Comparison of ENCODE assay signal across 22 cellular contexts in the genomic region with DNA sequence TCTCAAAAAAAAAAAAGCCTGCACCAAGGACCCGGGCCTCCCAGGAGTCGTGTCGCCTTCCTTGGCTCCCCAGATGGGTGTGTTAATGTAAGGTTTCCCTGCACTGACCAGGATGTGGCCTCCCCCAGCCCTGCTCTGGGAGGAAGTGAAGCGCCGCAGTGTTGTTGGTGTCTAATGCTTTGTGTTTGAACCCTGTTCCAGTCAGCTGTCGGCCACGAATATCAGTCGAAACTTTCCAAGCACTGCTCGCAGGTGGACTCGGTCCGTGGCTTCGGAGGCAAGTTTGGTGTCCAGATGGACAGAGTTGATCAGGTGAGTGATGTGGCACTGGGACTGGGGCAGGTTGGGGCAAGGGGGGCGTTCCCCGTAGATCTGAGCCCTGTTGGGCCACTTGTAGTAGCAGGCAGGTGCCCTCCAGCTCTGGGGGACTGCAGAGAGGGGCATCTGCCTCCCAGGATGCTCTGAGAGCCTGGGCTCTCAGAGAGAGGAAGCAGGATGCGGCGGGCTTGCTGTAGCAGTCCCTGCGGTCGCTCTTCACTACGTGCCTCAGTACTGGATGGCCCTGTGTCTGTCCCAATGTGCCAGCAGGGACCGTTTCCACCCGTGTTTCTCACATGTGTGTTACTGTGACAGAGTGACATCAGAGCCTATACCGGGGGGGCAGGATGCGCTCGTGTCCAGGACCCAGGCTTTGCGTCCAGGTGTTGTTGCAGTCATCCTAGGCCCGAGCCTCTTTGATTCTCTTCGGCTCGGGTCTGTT. TPM values are rescaled to one million over a fixed set of nuclear protein-coding genes. Genes with fewer than 3 reads are reported as not detected.
DNase-seq lines count a peak whose midpoint lies in the region; ATAC-seq, FAIRE-seq and TF ChIP-seq lines count a peak whose summit lies in the region.
"Had no signal": no experiment of that assay in that cellular context is flagged by ENCODE, and none has a peak within 500 bp of the region (broad histone marks: within the 10 kb centered on the region; RNA-seq: fewer than 3 reads in every experiment).

No MANE protein-coding gene starts in this region.

- no peak for TF ChIP-seq EP300 in HepG2 (IDR thresholded peaks at IDR 0.05; ENCODE audit: low read depth in 2 of 2, low read length in 2 of 2)
- no peak for TF ChIP-seq EP300 in HepG2 (CRISPR knock-in tag; IDR thresholded peaks at IDR 0.05; ENCODE audit: borderline replicate concordance)

- H3K27ac Mint-ChIP-seq in brain, result peak overlapping the region in 3 of 5 experiments; percentile 37 to 84 (median 43)
- H3K27ac Mint-ChIP-seq: B cell; CD4-positive, CD25-positive, alpha-beta regulatory T cell had no signal

- no peak overlapping the region for H3K4me2 ChIP-seq in HepG2 (ENCODE audit: low read depth, low read length)
- no peak overlapping the region for H3K4me2 ChIP-seq in Karpas-422 (ENCODE audit: low read depth, low read length, poor library complexity, severe bottlenecking)

- CTCF ChIA-PET in HepG2 (lab: Yijun Ruan, JAX; ENCODE audit: low intra/inter-chr PET ratio, low total read pairs), result no interaction called here

- no peak overlapping the region for H3K4me3 ChIP-seq in HepG2 (replicated peaks in 1 of 3; ENCODE audit: insufficient read depth in 1 of 3, low read depth in 2 of 3, low read length in 3 of 3)
- no peak overlapping the region for H3K4me3 ChIP-seq in right lobe of liver
- no peak overlapping the region for H3K4me3 ChIP-seq in Karpas-422 (ENCODE audit: low read length)

- H3K4me1 ChIP-seq in HepG2 (ENCODE audit: insufficient read depth, low read length) (no peaks in the 10 kb centered on the region), right lobe of liver (no peaks in the 10 kb centered on the region), Karpas-422 (ENCODE audit: low read length) (no peaks in the 10 kb centered on the region)

- ATAC-seq in HepG2 (no peak), right lobe of liver (no peak), HG03097 (IDR thresholded peaks at IDR 0.05; ENCODE audit: low FRiP score, unreplicated experiment) (no peak)

- H4K20me1 ChIP-seq in HepG2 (ENCODE audit: insufficient read depth, low read length), result peaks cover 4% of the 10 kb centered on the region; the same call in 1 of the 2 replicates
- peaks cover 18% of the 10 kb centered on the region; the same call in 1 of the 2 replicates for H4K20me1 ChIP-seq in Karpas-422 (ENCODE audit: insufficient read depth, low read depth, low read length)

- POLR2A ChIA-PET in HepG2 (lab: Yijun Ruan, JAX), result no interaction called here

- H3K27ac ChIP-seq in HepG2 (ENCODE audit: extremely low read length, insufficient read depth, low read length) (no peak overlapping the region), right lobe of liver (no peak overlapping the region), layer of hippocampus (ENCODE audit: low read depth, low read length) (peak overlapping the region; percentile 55), Karpas-422 (ENCODE audit: low read length) (no peak overlapping the region)

- no peak overlapping the region for H3K9ac ChIP-seq in HepG2 (ENCODE audit: insufficient read depth, low read depth, low read length)
- no peak overlapping the region for H3K9ac ChIP-seq in Karpas-422 (ENCODE audit: low read length)

- WGBS in HepG2 (ENCODE audit: low lambda C conversion rate), result 97% methylated on average over 12 of the region's 28 CpGs
- 92% methylated on average over 6 of the region's 28 CpGs for WGBS in right lobe of liver (ENCODE audit: insufficient coverage, low coverage, low lambda C conversion rate, missing lambda C conversion rate)

- peaks cover 50 to 85% of the 10 kb centered on the region in 2 experiments for H3K36me3 ChIP-seq in HepG2 (replicated peaks in 1 of 2; ENCODE audit: control insufficient read depth in 1 of 2, insufficient read depth in 2 of 2, low read length in 2 of 2)
- peaks cover 0 to 90% (median 22%) of the 10 kb centered on the region in 4 donors for H3K36me3 ChIP-seq in right lobe of liver
- peaks cover 24% of the 10 kb centered on the region for H3K36me3 ChIP-seq in Karpas-422 (ENCODE audit: insufficient read depth, low read length)

- H3K79me2 ChIP-seq in HepG2 (ENCODE audit: insufficient read depth, low read length) (no peaks in the 10 kb centered on the region), Karpas-422 (ENCODE audit: low read length) (0 out of 2 replicates have a peak, but pooled peaks cover 2% of the 10 kb centered on the region)

- TF ChIP-seq CTCF in HepG2 (CRISPR knock-in tag; IDR thresholded peaks at IDR 0.05) (no peak), right lobe of liver (IDR thresholded peaks at IDR 0.05) (no peak), brain (conservative IDR thresholded peaks at IDR 0.05) (no peak)

- intact Hi-C loops in HepG2 (cut with micrococcal nuclease; ENCODE audit: unreplicated experiment) (no loop called here), right lobe of liver (cut with DNase I) (no loop called here)

- H3K9me3 ChIP-seq in HepG2 (ENCODE audit: low read length) (no peaks in the 10 kb centered on the region), right lobe of liver (no peaks in the 10 kb centered on the region), Karpas-422 (ENCODE audit: low read length) (no peaks in the 10 kb centered on the region)

- no peak overlapping the region for H2AFZ ChIP-seq in HepG2 (ENCODE audit: low read length)
- H2AFZ ChIP-seq in Karpas-422 (ENCODE audit: low read length), result no peak overlapping the region

- no peaks in the 10 kb centered on the region for H3K9me3 Mint-ChIP-seq in brain
- H3K9me3 Mint-ChIP-seq: CD4-positive, CD25-positive, alpha-beta regulatory T cell had no signal

- TF ChIP-seq POLR2A in HepG2 (IDR thresholded peaks at IDR 0.05; ENCODE audit: insufficient read depth in 1 of 2, low read depth in 2 of 2, low read length in 2 of 2) (no peak), right lobe of liver (IDR thresholded peaks at IDR 0.05) (no peak)

- DNase-seq in HepG2 (ENCODE audit: low spot score), result no peak
- DNase-seq in right lobe of liver, result no peak
- no peak for DNase-seq in nucleus accumbens (lab: John Stamatoyannopoulos, UW)
- DNase-seq in Karpas-422, result no peak
- DNase-seq in NCI-H226, result no peak
- DNase-seq: 8988T; CD4-positive, CD25-positive, alpha-beta regulatory T cell; COR-L47; DMS 273 treated with DMSO at 0.1 percent for 48 hours; DND-41; NCI-H1048; NCI-H1436 treated with DMSO at 0.1 percent for 48 hours; NCI-H2029; NCI-H2171; NCI-H446; NK-92 treated with Interleukin-12 subunit alpha and Interleukin-12 subunit beta, amount 100 ng/mL, for 24 hours; Right ventricle myocardium superior had no signal

- no peaks in the 10 kb centered on the region for H3K4me1 Mint-ChIP-seq in brain
- H3K4me1 Mint-ChIP-seq: B cell; CD4-positive, CD25-positive, alpha-beta regulatory T cell had no signal

- BruUV-seq in HepG2 (replicated peaks; lab: Mats Ljungman, UMichigan), result no TSS peak

- H3K27me3 Mint-ChIP-seq in brain, result peaks cover 2% of the 10 kb centered on the region
- H3K27me3 Mint-ChIP-seq: CD4-positive, CD25-positive, alpha-beta regulatory T cell had no signal

- peaks cover 75% of the 10 kb centered on the region for H3K36me3 Mint-ChIP-seq in brain
- H3K36me3 Mint-ChIP-seq: CD4-positive, CD25-positive, alpha-beta regulatory T cell had no signal

- no peak overlapping the region for H3K4me3 Mint-ChIP-seq in brain
- H3K4me3 Mint-ChIP-seq: B cell; CD4-positive, CD25-positive, alpha-beta regulatory T cell had no signal

- in situ Hi-C loops in HepG2 (cut with HindIII; ENCODE audit: extremely low pct_ligation_motif_present, low pct_unique_long_range_greater_than_20kb), result no loop called here

- TF ChIP-seq RAD21 in HepG2 (CRISPR knock-in tag; IDR thresholded peaks at IDR 0.05), result no peak

- H3K9me2 ChIP-seq in Karpas-422 (replicated peaks; ENCODE audit: insufficient read depth, low read length), result no peaks in the 10 kb centered on the region

- FAIRE-seq in HepG2 (lab: Jason Lieb, UNC), result no peak
- FAIRE-seq: RCC 7860 had no signal

- no peaks in the 10 kb centered on the region for H3K27me3 ChIP-seq in HepG2 (ENCODE audit: control insufficient read depth in 1 of 2, insufficient read depth in 2 of 2, low read length in 2 of 2)
- no peaks in the 10 kb centered on the region for H3K27me3 ChIP-seq in right lobe of liver
- no peaks in the 10 kb centered on the region for H3K27me3 ChIP-seq in layer of hippocampus (ENCODE audit: control insufficient read depth, insufficient read depth, low read length)
- no peaks in the 10 kb centered on the region for H3K27me3 ChIP-seq in Karpas-422 (ENCODE audit: low read length)

TF ChIP-seq in HepG2, 621 proteins besides CTCF, POLR2A, EP300 and RAD21 (continues in another document):
- TF ChIP-seq ZNF577 (CRISPR knock-in tag; IDR thresholded peaks at IDR 0.05; ENCODE audit: borderline replicate concordance, low read depth), result no peak
- peak; percentile 27 for TF ChIP-seq AGO2 (optimal IDR thresholded peaks at IDR 0.05; ENCODE audit: low read depth, low read length)
- no peak for TF ChIP-seq KLF15 (CRISPR knock-in tag; IDR thresholded peaks at IDR 0.05; ENCODE audit: borderline replicate concordance)
- TF ChIP-seq ZNF510 (CRISPR knock-in tag; IDR thresholded peaks at IDR 0.05; ENCODE audit: low read depth), result no peak

RNA-seq across cellular contexts. Expression of a gene that starts 16.2 kb away (rescaled TPM):
- 83.4 and 114 TPM in 2 replicates for total RNA-seq in HepG2 (2016; rRNA removed; fragmentation: Illumina TruSeq; extraction: Trizol)
- total RNA-seq in HepG2 (2016; cell fraction: cytosol; rRNA removed; fragmentation: Illumina TruSeq; extraction: Trizol; ENCODE audit: low read depth), result 24.8 and 25.9 TPM in 2 replicates
- 73.1 and 116 TPM in 2 replicates for total RNA-seq in HepG2 (2016; cell fraction: insoluble cytoplasmic fraction; rRNA removed; fragmentation: Illumina TruSeq; extraction: Trizol)
- 32.0 and 33.7 TPM in 2 replicates for total RNA-seq in HepG2 (2016; cell fraction: membrane; rRNA removed; fragmentation: Illumina TruSeq; extraction: Trizol)
- total RNA-seq in HepG2 (2016; cell fraction: nucleus; rRNA removed; fragmentation: Illumina TruSeq; extraction: Trizol), result 137 and 150 TPM in 2 replicates
- polyA plus RNA-seq in HepG2 (2011; rRNA removed), result 84.4 and 113 TPM in 2 replicates
- polyA plus RNA-seq in HepG2 (2011; cell fraction: cytosol; rRNA removed), result 33.9 and 36.5 TPM in 2 replicates
- polyA plus RNA-seq in HepG2 (2011; cell fraction: nucleus; rRNA removed), result 750 and 779 TPM in 2 replicates
- 108 and 143 TPM in 2 replicates for polyA plus RNA-seq in HepG2 (2012)
- 12.3 and 19.6 TPM in 2 replicates for polyA plus RNA-seq in HepG2 (2016; cell fraction: cytosol; fragmentation: Illumina TruSeq; extraction: Trizol; ENCODE audit: low read depth)
- polyA plus RNA-seq in HepG2 (2016; cell fraction: insoluble cytoplasmic fraction; fragmentation: Illumina TruSeq; extraction: Trizol; ENCODE audit: low read depth), result 66.5 and 76.4 TPM in 2 replicates
- polyA plus RNA-seq in HepG2 (2016; cell fraction: membrane; fragmentation: Illumina TruSeq; extraction: Trizol; ENCODE audit: low read depth), result 13.0 and 13.5 TPM in 2 replicates
- polyA plus RNA-seq in HepG2 (2016; cell fraction: nucleus; fragmentation: Illumina TruSeq; extraction: Trizol; ENCODE audit: insufficient read depth, low read depth), result 282 and 310 TPM in 2 replicates
- polyA minus RNA-seq in HepG2 (2011; rRNA and poly(A)+ RNA removed; ENCODE audit: low replicate concordance), result 87.3 and 152 TPM in 2 replicates
- 29.2 and 32.4 TPM in 2 replicates for polyA minus RNA-seq in HepG2 (2011; cell fraction: cytosol; rRNA and poly(A)+ RNA removed)
- 286 and 330 TPM in 2 replicates for polyA minus RNA-seq in HepG2 (2011; cell fraction: nucleus; rRNA and poly(A)+ RNA removed)
- total RNA-seq in right lobe of liver, result 10 to 100 TPM; 63.6 to 90.8 (median 78.5) TPM
- 57.5 TPM for polyA plus RNA-seq in brain (ENCODE audit: insufficient read depth, low read depth, low replicate concordance)
- total RNA-seq in Karpas-422 (2014; rRNA removed; shearing (Covaris generic); ENCODE audit: low replicate concordance), result 143 and 198 TPM in 2 replicates
- total RNA-seq: B cell had no signal
